Comparison of ENCODE assay signal across 8 cellular contexts in the genomic region with DNA sequence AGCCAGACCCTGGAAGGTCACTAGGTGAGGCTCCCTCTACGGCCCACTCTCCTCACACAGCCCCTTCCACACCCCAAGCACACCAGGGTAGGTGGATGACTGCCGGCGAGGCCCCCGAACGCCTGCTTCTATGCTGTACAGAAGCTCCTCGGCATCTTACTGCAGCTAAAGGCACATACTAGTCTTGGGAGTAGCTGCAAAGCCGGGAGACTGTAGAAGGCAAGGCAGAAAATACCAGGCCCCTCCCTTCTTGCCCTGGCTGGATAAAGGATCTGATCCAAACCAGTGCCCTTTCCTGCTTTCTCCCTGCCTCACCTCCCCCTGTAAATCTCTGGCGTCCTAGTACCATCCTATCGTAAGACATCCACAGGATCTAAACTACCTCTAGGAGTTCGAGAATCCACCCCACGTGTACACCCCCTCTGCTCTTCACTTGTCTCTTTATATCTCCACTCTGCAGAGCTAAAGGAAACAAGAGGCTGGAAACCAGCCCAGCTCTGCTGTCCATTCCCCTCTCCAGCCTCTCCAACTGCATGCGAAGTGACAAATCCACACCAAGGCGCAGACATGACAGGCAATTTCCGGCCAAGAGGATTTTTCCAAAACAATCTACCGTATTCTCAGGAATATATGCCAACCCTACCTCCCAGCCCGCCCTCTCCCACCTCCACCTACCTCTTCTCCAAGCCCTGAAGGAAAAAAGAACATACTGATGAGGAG. TPM values are rescaled to one million over a fixed set of nuclear protein-coding genes. Genes with fewer than 3 reads are reported as not detected.
A peak's percentile ranks its signal among the peaks of the same experiment; 100 is the strongest.
DNase-seq lines count a peak whose midpoint lies in the region; ATAC-seq and TF ChIP-seq lines count a peak whose summit lies in the region.

No MANE protein-coding gene starts in this region.

- DNase-seq in Ammon's horn (ENCODE audit: low spot score): peak; percentile 77
- no peak for DNase-seq in lower leg skin (ENCODE audit: low spot score in 2 of 2)
- DNase-seq in substantia nigra (lab: John Stamatoyannopoulos, UW): peak in 28 of 49 donors; percentile 20 to 76 (median 48)
- no peak for DNase-seq in 8988T

- H3K27ac ChIP-seq in cingulate gyrus (ENCODE audit: low read depth, low read length) (peak overlapping the region; percentile 90), substantia nigra (ENCODE audit: low read depth, low read length, poor library complexity, severe bottlenecking) (peak overlapping the region; percentile 93)

- 13 to 15% methylated on average over 15 to 16 of the region's 16 CpGs for WGBS in lower leg skin, 2 donors

- no peak for TF ChIP-seq POLR2A in lower leg skin (IDR thresholded peaks at IDR 0.05)

- no peak for TF ChIP-seq CTCF in lower leg skin (IDR thresholded peaks at IDR 0.05)

- intact Hi-C loops in lower leg skin (cut with DNase I; ENCODE audit: low total_unique reads): no loop called here

- peak overlapping the region; percentile 37 for H3K4me3 ChIP-seq in lower leg skin (ENCODE audit: low read depth, poor library complexity, severe bottlenecking)

- ATAC-seq in GM21529 (IDR thresholded peaks at IDR 0.05; ENCODE audit: unreplicated experiment) (peak; percentile 9), GM21515 (IDR thresholded peaks at IDR 0.05; ENCODE audit: unreplicated experiment) (no peak)

TF ChIP-seq in PFSK-1, 5 proteins besides CTCF, POLR2A, EP300 and RAD21:
- TF ChIP-seq, protein P1, sequence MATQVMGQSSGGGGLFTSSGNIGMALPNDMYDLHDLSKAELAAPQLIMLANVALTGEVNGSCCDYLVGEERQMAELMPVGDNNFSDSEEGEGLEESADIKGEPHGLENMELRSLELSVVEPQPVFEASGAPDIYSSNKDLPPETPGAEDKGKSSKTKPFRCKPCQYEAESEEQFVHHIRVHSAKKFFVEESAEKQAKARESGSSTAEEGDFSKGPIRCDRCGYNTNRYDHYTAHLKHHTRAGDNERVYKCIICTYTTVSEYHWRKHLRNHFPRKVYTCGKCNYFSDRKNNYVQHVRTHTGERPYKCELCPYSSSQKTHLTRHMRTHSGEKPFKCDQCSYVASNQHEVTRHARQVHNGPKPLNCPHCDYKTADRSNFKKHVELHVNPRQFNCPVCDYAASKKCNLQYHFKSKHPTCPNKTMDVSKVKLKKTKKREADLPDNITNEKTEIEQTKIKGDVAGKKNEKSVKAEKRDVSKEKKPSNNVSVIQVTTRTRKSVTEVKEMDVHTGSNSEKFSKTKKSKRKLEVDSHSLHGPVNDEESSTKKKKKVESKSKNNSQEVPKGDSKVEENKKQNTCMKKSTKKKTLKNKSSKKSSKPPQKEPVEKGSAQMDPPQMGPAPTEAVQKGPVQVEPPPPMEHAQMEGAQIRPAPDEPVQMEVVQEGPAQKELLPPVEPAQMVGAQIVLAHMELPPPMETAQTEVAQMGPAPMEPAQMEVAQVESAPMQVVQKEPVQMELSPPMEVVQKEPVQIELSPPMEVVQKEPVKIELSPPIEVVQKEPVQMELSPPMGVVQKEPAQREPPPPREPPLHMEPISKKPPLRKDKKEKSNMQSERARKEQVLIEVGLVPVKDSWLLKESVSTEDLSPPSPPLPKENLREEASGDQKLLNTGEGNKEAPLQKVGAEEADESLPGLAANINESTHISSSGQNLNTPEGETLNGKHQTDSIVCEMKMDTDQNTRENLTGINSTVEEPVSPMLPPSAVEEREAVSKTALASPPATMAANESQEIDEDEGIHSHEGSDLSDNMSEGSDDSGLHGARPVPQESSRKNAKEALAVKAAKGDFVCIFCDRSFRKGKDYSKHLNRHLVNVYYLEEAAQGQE (IDR thresholded peaks at IDR 0.05; ENCODE audit: insufficient read depth in 1 of 2, low read depth in 2 of 2, low read length in 2 of 2): peak in 1 of 2 experiments; percentile 63; a peak in 1 of 4 replicates
- peak; percentile 70; the same call in 1 of the 2 replicates for TF ChIP-seq SIN3A (IDR thresholded peaks at IDR 0.05; ENCODE audit: borderline replicate concordance, insufficient read depth, low read length)
- TF ChIP-seq POLR2AphosphoS5 (IDR thresholded peaks at IDR 0.05; ENCODE audit: low read depth, low read length): no peak
- no peak for TF ChIP-seq TAF1 (IDR thresholded peaks at IDR 0.05; ENCODE audit: borderline replicate concordance, insufficient read depth, low read length)
- no peak for TF ChIP-seq FOXP2 (optimal IDR thresholded peaks at IDR 0.05; ENCODE audit: borderline replicate concordance, extremely low read depth, extremely low read length, insufficient read depth)

RNA-seq across cellular contexts. Expression of gene TNK2, which starts 11.8 kb away (rescaled TPM):
- 30.6 TPM for polyA plus RNA-seq in PFSK-1 (2012; ENCODE audit: insufficient read length, low read depth)
- total RNA-seq in lower leg skin: 100 to 1,000 TPM in 1 of 4 donors, 10 to 100 TPM in 3; 42.3 to 105 (median 53.1) TPM

Comparison
In these comparisons a context has a peak if more than half of its experiments do, and no peak if none do; other contexts are left out.
1. DNase-seq: peak in Ammon's horn (single experiment) and substantia nigra (28 of 49); none in lower leg skin (0 of 2) and 8988T (single experiment).